ENCODE assay signal across 27 cellular contexts in genomic region chr2:197998702-197999101, GRCh38.
DNase-seq lines count a peak whose midpoint lies in the region; ATAC-seq and TF ChIP-seq lines count a peak whose summit lies in the region.
"Had no signal": no experiment of that assay in that cellular context is flagged by ENCODE, and none has a peak within 500 bp of the region (broad histone marks: within the 10 kb centered on the region; RNA-seq: fewer than 3 reads in every experiment).

No MANE protein-coding gene starts in this region.

- no peaks in the 10 kb centered on the region for H3K36me3 ChIP-seq in CD4-positive, alpha-beta memory T cell (ENCODE audit: insufficient read depth, low read length)
- H3K36me3 ChIP-seq: breast epithelium, gastroesophageal sphincter, right atrium auricular region had no signal

- H3K27me3 Mint-ChIP-seq in activated CD4-positive, alpha-beta memory T cell treated with anti-CD3 and anti-CD28 coated beads for 36 hours, result no peaks in the 10 kb centered on the region
- no peaks in the 10 kb centered on the region for H3K27me3 Mint-ChIP-seq in activated CD4-positive, alpha-beta memory T cell treated with anti-CD3 and anti-CD28 coated beads, Interleukin-2, amount 10 ng/mL, durations not matched to agents 7 days and 5 days
- H3K27me3 Mint-ChIP-seq in CD4-positive, alpha-beta memory T cell, result no peaks in the 10 kb centered on the region
- H3K27me3 Mint-ChIP-seq in activated T-cell treated with anti-CD3 and anti-CD28 coated beads, Interleukin-2, amount 50 U/mL, for 4 hours (ENCODE audit: low read depth), result no peaks in the 10 kb centered on the region
- peaks cover 10% of the 10 kb centered on the region for H3K27me3 Mint-ChIP-seq in nephron progenitor cell (ENCODE audit: low read depth, poor library complexity)
- H3K27me3 Mint-ChIP-seq: B cell had no signal

- H3K4me3 Mint-ChIP-seq in activated CD4-positive, alpha-beta memory T cell treated with anti-CD3 and anti-CD28 coated beads for 36 hours, result no peak overlapping the region
- no peak overlapping the region for H3K4me3 Mint-ChIP-seq in activated CD4-positive, alpha-beta memory T cell treated with anti-CD3 and anti-CD28 coated beads, Interleukin-2, amount 10 ng/mL, durations not matched to agents 7 days and 5 days
- no peak overlapping the region for H3K4me3 Mint-ChIP-seq in CD4-positive, alpha-beta memory T cell
- H3K4me3 Mint-ChIP-seq in activated T-cell treated with anti-CD3 and anti-CD28 coated beads, Interleukin-2, amount 50 U/mL, for 4 hours, result no peak overlapping the region
- H3K4me3 Mint-ChIP-seq in nephron progenitor cell, result no peak overlapping the region
- H3K4me3 Mint-ChIP-seq: B cell; GM23338; T-helper 1 cell treated with Interleukin-12 subunit alpha and Interleukin-12 subunit beta and Interleukin-4 antibody, amounts not matched to agents 30 μg/mL and 1 μg/mL, for 36 hours had no signal

- H3K4me3 ChIP-seq in CD4-positive, alpha-beta memory T cell (ENCODE audit: low read length in 2 of 2), result no peak overlapping the region
- H3K4me3 ChIP-seq: breast epithelium, gastroesophageal sphincter, GM23338, PC-9, right atrium auricular region, testis had no signal

- no peaks in the 10 kb centered on the region for H3K9me3 ChIP-seq in CD4-positive, alpha-beta memory T cell (ENCODE audit: control insufficient read depth in 1 of 2, low read length in 2 of 2)
- H3K9me3 ChIP-seq: breast epithelium, gastroesophageal sphincter, right atrium auricular region, SK-N-SH, testis had no signal

- peaks cover 59% of the 10 kb centered on the region for H3K4me1 Mint-ChIP-seq in activated CD4-positive, alpha-beta memory T cell treated with anti-CD3 and anti-CD28 coated beads for 36 hours (ENCODE audit: low read depth)
- H3K4me1 Mint-ChIP-seq in activated CD4-positive, alpha-beta memory T cell treated with anti-CD3 and anti-CD28 coated beads, Interleukin-2, amount 10 ng/mL, durations not matched to agents 7 days and 5 days, result no peaks in the 10 kb centered on the region
- peaks cover 35 to 54% (median 46%) of the 10 kb centered on the region in 4 donors for H3K4me1 Mint-ChIP-seq in CD4-positive, alpha-beta memory T cell
- H3K4me1 Mint-ChIP-seq in activated T-cell treated with anti-CD3 and anti-CD28 coated beads, Interleukin-2, amount 50 U/mL, for 4 hours (ENCODE audit: low read depth), result peaks cover 82% of the 10 kb centered on the region
- peaks cover 5% of the 10 kb centered on the region for H3K4me1 Mint-ChIP-seq in nephron progenitor cell
- H3K4me1 Mint-ChIP-seq: B cell, GM23338 had no signal

- peaks cover 50% of the 10 kb centered on the region for H3K4me1 ChIP-seq in CD4-positive, alpha-beta memory T cell (ENCODE audit: insufficient read depth, low read length)
- H3K4me1 ChIP-seq: breast epithelium, testis had no signal

- no peaks in the 10 kb centered on the region for H3K27me3 ChIP-seq in CD4-positive, alpha-beta memory T cell (ENCODE audit: insufficient read depth, low read length)
- H3K27me3 ChIP-seq: breast epithelium, gastroesophageal sphincter, right atrium auricular region, testis had no signal

- intact Hi-C loops in activated CD4-positive, alpha-beta memory T cell treated with anti-CD3 and anti-CD28 coated beads for 36 hours (cut with micrococcal nuclease), result no loop called here
- intact Hi-C loops in CD4-positive, alpha-beta memory T cell (cut with micrococcal nuclease), result no loop called here

- H3K9me3 Mint-ChIP-seq in activated CD4-positive, alpha-beta memory T cell treated with anti-CD3 and anti-CD28 coated beads for 36 hours, result no peaks in the 10 kb centered on the region
- no peaks in the 10 kb centered on the region for H3K9me3 Mint-ChIP-seq in activated CD4-positive, alpha-beta memory T cell treated with anti-CD3 and anti-CD28 coated beads, Interleukin-2, amount 10 ng/mL, durations not matched to agents 7 days and 5 days
- peaks cover 0 to 5% (median 2%) of the 10 kb centered on the region in 8 donors for H3K9me3 Mint-ChIP-seq in CD4-positive, alpha-beta memory T cell
- no peaks in the 10 kb centered on the region for H3K9me3 Mint-ChIP-seq in activated T-cell treated with anti-CD3 and anti-CD28 coated beads, Interleukin-2, amount 50 U/mL, for 4 hours
- H3K9me3 Mint-ChIP-seq in nephron progenitor cell, result no peaks in the 10 kb centered on the region
- H3K9me3 Mint-ChIP-seq: GM23338 had no signal

- H3K27ac Mint-ChIP-seq in activated CD4-positive, alpha-beta memory T cell treated with anti-CD3 and anti-CD28 coated beads for 36 hours, result peak overlapping the region; percentile 8
- no peak overlapping the region for H3K27ac Mint-ChIP-seq in activated CD4-positive, alpha-beta memory T cell treated with anti-CD3 and anti-CD28 coated beads, Interleukin-2, amount 10 ng/mL, durations not matched to agents 7 days and 5 days
- peak overlapping the region in 4 of 7 donors; percentile 32 to 67 (median 50) for H3K27ac Mint-ChIP-seq in CD4-positive, alpha-beta memory T cell
- no peak overlapping the region for H3K27ac Mint-ChIP-seq in nephron progenitor cell
- H3K27ac Mint-ChIP-seq: B cell; GM23338; T-helper 1 cell treated with Interleukin-12 subunit alpha and Interleukin-12 subunit beta and Interleukin-4 antibody, amounts not matched to agents 30 μg/mL and 1 μg/mL, for 36 hours had no signal

- TF ChIP-seq CTCF in nephron progenitor cell (IDR thresholded peaks at IDR 0.05), result no peak

- ATAC-seq in activated T-cell treated with anti-CD3 and anti-CD28 coated beads, Interleukin-2, amount 50 U/mL, for 4 hours, result peak; percentile 38 to 65
- ATAC-seq: gastroesophageal sphincter, GM23338 had no signal

- peak; percentile 42 for DNase-seq in activated CD4-positive, alpha-beta memory T cell treated with anti-CD3 and anti-CD28 coated beads for 36 hours
- no peak for DNase-seq in activated CD4-positive, alpha-beta memory T cell treated with anti-CD3 and anti-CD28 coated beads, Interleukin-2, amount 10 ng/mL, durations not matched to agents 7 days and 5 days
- no peak for DNase-seq in CD4-positive, alpha-beta memory T cell
- DNase-seq in activated T-cell treated with anti-CD3 and anti-CD28 coated beads, Interleukin-2, amount 50 U/mL, for 4 hours, result no peak
- DNase-seq in stimulated activated CD4-positive, alpha-beta T cell treated with anti-CD3 and anti-CD28 coated beads, TNF-alpha, amount 100 ng/mL, for 24 hours (ENCODE audit: low read depth in 3 of 3), result peak in 2 of 3 experiments; percentile 11 to 16
- no peak for DNase-seq in nephron progenitor cell
- no peak for DNase-seq in central memory CD4-positive, alpha-beta T cell
- DNase-seq: activated gamma-delta T cell treated with Interleukin-2 at 50 U/mL for 16 hours; EL; kidney glomerular epithelial cell; MV-4-11; NCI-H1436 treated with DMSO at 0.1 percent for 48 hours; NCI-H2081 treated with DMSO at 0.1 percent for 48 hours; NCI-H226; NCI-H526 treated with DMSO at 0.1 percent for 48 hours; PC-9; posterior cingulate gyrus; SK-N-SH; small intestine; stimulated activated naive CD4-positive, alpha-beta T cell; testis had no signal

- POLR2A ChIA-PET in activated CD4-positive, alpha-beta memory T cell treated with anti-CD3 and anti-CD28 coated beads for 36 hours (lab: Charles Lee), result interaction anchor here (0.5 kb wide), 1 partner anchor 218 kb away, joined by 6 read pairs; no protein-coding TSS in a partner anchor
- POLR2A ChIA-PET in activated CD4-positive, alpha-beta memory T cell treated with anti-CD3 and anti-CD28 coated beads, Interleukin-2, amount 10 ng/mL, durations not matched to agents 7 days and 5 days (lab: Charles Lee), result no interaction called here
- POLR2A ChIA-PET in CD4-positive, alpha-beta memory T cell (lab: Charles Lee; ENCODE audit: partially characterized antibody), result interaction anchor here (1.0 kb wide), 1 partner anchor 14 kb away, joined by 3 read pairs; no protein-coding TSS in a partner anchor

- CTCF ChIA-PET in activated CD4-positive, alpha-beta memory T cell treated with anti-CD3 and anti-CD28 coated beads for 36 hours (lab: Charles Lee), result interaction anchor here (0.9 kb wide), 1 partner anchor 193 kb away, joined by 3 read pairs; no protein-coding TSS in a partner anchor
- CTCF ChIA-PET in activated CD4-positive, alpha-beta memory T cell treated with anti-CD3 and anti-CD28 coated beads, Interleukin-2, amount 10 ng/mL, durations not matched to agents 7 days and 5 days (lab: Charles Lee), result no interaction called here
- CTCF ChIA-PET in CD4-positive, alpha-beta memory T cell (lab: Charles Lee; ENCODE audit: partially characterized antibody), result no interaction called here

- H3K36me3 Mint-ChIP-seq in activated CD4-positive, alpha-beta memory T cell treated with anti-CD3 and anti-CD28 coated beads for 36 hours, result peaks cover 4% of the 10 kb centered on the region
- H3K36me3 Mint-ChIP-seq in activated CD4-positive, alpha-beta memory T cell treated with anti-CD3 and anti-CD28 coated beads, Interleukin-2, amount 10 ng/mL, durations not matched to agents 7 days and 5 days (ENCODE audit: low read depth), result no peaks in the 10 kb centered on the region
- peaks cover 6 to 15% of the 10 kb centered on the region in 2 donors for H3K36me3 Mint-ChIP-seq in CD4-positive, alpha-beta memory T cell
- peaks cover 12% of the 10 kb centered on the region for H3K36me3 Mint-ChIP-seq in activated T-cell treated with anti-CD3 and anti-CD28 coated beads, Interleukin-2, amount 50 U/mL, for 4 hours (ENCODE audit: insufficient read depth)
- H3K36me3 Mint-ChIP-seq in nephron progenitor cell (ENCODE audit: low read depth), result no peaks in the 10 kb centered on the region

- no peak overlapping the region for H3K27ac ChIP-seq in CD4-positive, alpha-beta memory T cell (ENCODE audit: low read depth, low read length)
- H3K27ac ChIP-seq: breast epithelium, gastroesophageal sphincter, PC-9, right atrium auricular region, testis had no signal

Comparison
In these comparisons a context has a peak if more than half of its experiments do, and no peak if none do; other contexts are left out.
1. DNase-seq: peak in activated CD4-positive, alpha-beta memory T cell treated with anti-CD3 and anti-CD28 coated beads for 36 hours (single experiment) and stimulated activated CD4-positive, alpha-beta T cell treated with anti-CD3 and anti-CD28 coated beads, TNF-alpha, amount 100 ng/mL, for 24 hours (2 of 3); none in activated CD4-positive, alpha-beta memory T cell treated with anti-CD3 and anti-CD28 coated beads, Interleukin-2, amount 10 ng/mL, durations not matched to agents 7 days and 5 days (single experiment), CD4-positive, alpha-beta memory T cell (0 of 5), activated T-cell treated with anti-CD3 and anti-CD28 coated beads, Interleukin-2, amount 50 U/mL, for 4 hours (single experiment), nephron progenitor cell (single experiment) and central memory CD4-positive, alpha-beta T cell (single experiment).
2. H3K27ac Mint-ChIP-seq: peak in activated CD4-positive, alpha-beta memory T cell treated with anti-CD3 and anti-CD28 coated beads for 36 hours (single experiment) and CD4-positive, alpha-beta memory T cell (4 of 7); none in activated CD4-positive, alpha-beta memory T cell treated with anti-CD3 and anti-CD28 coated beads, Interleukin-2, amount 10 ng/mL, durations not matched to agents 7 days and 5 days (single experiment) and nephron progenitor cell (single experiment).